Comparison of ENCODE assay signal across 10 cellular contexts in the genomic region with DNA sequence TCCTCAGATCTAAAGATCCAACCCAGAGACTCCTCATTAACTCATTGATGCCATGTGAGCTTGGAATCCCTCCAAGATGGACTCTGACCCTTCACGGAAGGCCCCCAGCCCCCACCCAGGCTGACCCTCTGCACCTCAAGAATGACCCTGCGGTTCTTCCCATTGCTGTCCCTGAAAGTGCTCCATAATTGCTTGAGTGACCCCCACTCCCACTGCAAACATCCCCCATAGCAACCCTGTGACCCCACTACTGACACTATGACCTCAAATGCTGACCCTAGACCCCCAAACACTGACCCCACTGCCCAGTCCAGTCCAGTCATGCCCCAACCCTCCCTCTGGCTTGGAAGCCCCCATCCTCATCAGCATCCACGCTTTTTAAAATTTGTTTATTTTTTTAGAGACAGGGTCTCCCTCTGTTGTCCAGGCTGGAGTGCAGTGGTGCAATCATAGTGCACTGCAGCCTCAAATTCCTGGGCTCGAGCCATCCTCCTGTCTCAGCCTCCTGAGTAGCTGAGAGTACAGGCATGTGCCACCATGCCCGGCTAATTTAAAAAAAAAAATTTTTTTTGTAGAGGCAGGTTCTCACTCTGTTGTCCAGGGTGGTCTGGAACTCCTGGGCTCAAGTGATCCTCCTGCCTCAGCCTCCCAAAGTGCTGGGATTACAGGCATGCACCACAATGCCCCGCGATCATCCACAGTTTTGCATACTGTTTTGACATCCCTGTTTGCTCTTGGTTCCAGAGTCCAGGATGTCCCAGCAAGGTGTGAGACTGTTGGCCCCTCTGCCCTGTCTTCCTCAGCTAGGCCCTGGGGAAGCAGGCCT. TPM values are rescaled to one million over a fixed set of nuclear protein-coding genes. Genes with fewer than 3 reads are reported as not detected.
DNase-seq lines count a peak whose midpoint lies in the region; ATAC-seq and TF ChIP-seq lines count a peak whose summit lies in the region.
"Had no signal": no experiment of that assay in that cellular context is flagged by ENCODE, and none has a peak within 500 bp of the region (broad histone marks: within the 10 kb centered on the region; RNA-seq: fewer than 3 reads in every experiment).

No MANE protein-coding gene starts in this region.

- no peak overlapping the region for H2AFZ ChIP-seq in SU-DHL-6 (ENCODE audit: low read depth, low read length, severe bottlenecking)

- H3K79me2 ChIP-seq in SU-DHL-6 (ENCODE audit: insufficient read depth, low read length): peaks cover 14% of the 10 kb centered on the region

- H3K4me3 ChIP-seq in GM12864 (ENCODE audit: low read depth, low read length): peak overlapping the region; percentile 60
- peak overlapping the region; percentile 77 for H3K4me3 ChIP-seq in SU-DHL-6 (ENCODE audit: insufficient read depth, low read length, poor library complexity, severe bottlenecking)
- peak overlapping the region; percentile 48 for H3K4me3 ChIP-seq in fibroblast of villous mesenchyme (ENCODE audit: low read depth, low read length)
- peak overlapping the region; percentile 29 for H3K4me3 ChIP-seq in skeletal muscle cell (ENCODE audit: low read depth, low read length)
- H3K4me3 ChIP-seq: SJCRH30 had no signal

- no peak for DNase-seq in GM12864 (ENCODE audit: low read depth)
- DNase-seq in fibroblast of villous mesenchyme (ENCODE audit: low read depth): no peak
- no peak for DNase-seq in skeletal muscle cell (ENCODE audit: low read depth)
- DNase-seq in DMS53 treated with DMSO at 0.1 percent for 48 hours (lab: John Stamatoyannopoulos, UW; ENCODE audit: unreplicated experiment): no peak
- DNase-seq in DMS153 treated with DMSO at 0.1 percent for 48 hours (lab: John Stamatoyannopoulos, UW; ENCODE audit: unreplicated experiment): no peak
- DNase-seq in MV-4-11 (lab: John Stamatoyannopoulos, UW): no peak

- H3K9me3 ChIP-seq in SU-DHL-6 (ENCODE audit: insufficient read depth, low read length): no peaks in the 10 kb centered on the region
- H3K9me3 ChIP-seq: SJCRH30 had no signal

- no peaks in the 10 kb centered on the region for H3K27me3 ChIP-seq in SU-DHL-6 (ENCODE audit: low read length)
- H3K27me3 ChIP-seq: SJCRH30 had no signal

- no peaks in the 10 kb centered on the region for H3K9me2 ChIP-seq in SU-DHL-6 (replicated peaks; ENCODE audit: insufficient read depth, low read length)

- H3F3A ChIP-seq in SU-DHL-6 (ENCODE audit: insufficient read depth): peaks cover 45% of the 10 kb centered on the region

- peak overlapping the region; percentile 65 for H3K4me2 ChIP-seq in SU-DHL-6 (ENCODE audit: low read depth, low read length, poor library complexity, severe bottlenecking)

- H4K20me1 ChIP-seq in SU-DHL-6 (ENCODE audit: low read depth, low read length): no peaks in the 10 kb centered on the region

- H3K9ac ChIP-seq in SU-DHL-6 (ENCODE audit: low read length): peak overlapping the region; percentile 96

- peak overlapping the region; percentile 92 for H3K27ac ChIP-seq in SU-DHL-6 (ENCODE audit: low read depth, low read length)
- H3K27ac ChIP-seq: cardiac muscle cell, SJCRH30 had no signal

- ATAC-seq in GM21825 (IDR thresholded peaks at IDR 0.05; ENCODE audit: unreplicated experiment): no peak

- TF ChIP-seq CTCF in GM12864 (IDR thresholded peaks at IDR 0.05; ENCODE audit: low read depth, low read length, missing control alignments): no peak
- peak; percentile 18 for TF ChIP-seq CTCF in SU-DHL-6 (IDR thresholded peaks at IDR 0.05; ENCODE audit: insufficient read depth, low read length, poor library complexity, severe bottlenecking)
- no peak for TF ChIP-seq CTCF in fibroblast of villous mesenchyme (IDR thresholded peaks at IDR 0.05; ENCODE audit: insufficient read depth, low read depth, low read length)

- peaks cover 13% of the 10 kb centered on the region for H3K36me3 ChIP-seq in SU-DHL-6 (ENCODE audit: low read length)
- H3K36me3 ChIP-seq: cardiac muscle cell, SJCRH30 had no signal

RNA-seq across cellular contexts. Expression of gene LYL1, which starts 0.9 kb away (rescaled TPM):
- 2.6 and 3.9 TPM in 2 replicates for total RNA-seq in fibroblast of villous mesenchyme

RNA-seq across cellular contexts. Expression of gene TRMT1, which starts 14.7 kb away (rescaled TPM):
- 25.4 and 25.9 TPM in 2 replicates for total RNA-seq in fibroblast of villous mesenchyme

RNA-seq across cellular contexts. Expression of gene NACC1, which starts 16.3 kb away (rescaled TPM):
- 95.0 and 104 TPM in 2 replicates for total RNA-seq in fibroblast of villous mesenchyme

RNA-seq across cellular contexts. Expression of gene STX10, which starts 48.4 kb away (rescaled TPM):
- 58.3 and 69.9 TPM in 2 replicates for total RNA-seq in fibroblast of villous mesenchyme

RNA-seq across cellular contexts. Expression of gene IER2, which starts 48.4 kb away (rescaled TPM):
- 22.0 and 28.7 TPM in 2 replicates for total RNA-seq in fibroblast of villous mesenchyme
